ENCODE assay signal across 14 cellular contexts in genomic region chr6:16078064-16078463, GRCh38. TPM values are rescaled to one million over a fixed set of nuclear protein-coding genes. Genes with fewer than 3 reads are reported as not detected.
A peak's percentile ranks its signal among the peaks of the same experiment; 100 is the strongest.
DNase-seq lines count a peak whose midpoint lies in the region; ATAC-seq lines count a peak whose summit lies in the region.
"Had no signal": no experiment of that assay in that cellular context is flagged by ENCODE, and none has a peak within 500 bp of the region (broad histone marks: within the 10 kb centered on the region; RNA-seq: fewer than 3 reads in every experiment).

No MANE protein-coding gene starts in this region.

- H3K4me1 Mint-ChIP-seq in activated CD4-positive, alpha-beta T cell treated with anti-CD3 and anti-CD28 coated beads for 36 hours: no peaks in the 10 kb centered on the region
- H3K4me1 Mint-ChIP-seq: activated naive CD4-positive, alpha-beta T cell treated with anti-CD3 and anti-CD28 coated beads, Interleukin-2, amount 10 ng/mL, durations not matched to agents 7 days and 5 days had no signal

- no peak for DNase-seq in nucleus accumbens (lab: John Stamatoyannopoulos, UW)
- no peak for DNase-seq in central memory CD4-positive, alpha-beta T cell
- DNase-seq in amniotic stem cell (lab: John Stamatoyannopoulos, UW): no peak
- DNase-seq in activated CD4-positive, alpha-beta T cell treated with anti-CD3 and anti-CD28 coated beads for 36 hours: no peak
- DNase-seq: activated naive CD4-positive, alpha-beta T cell treated with anti-CD3 and anti-CD28 coated beads, Interleukin-2, amount 10 ng/mL, durations not matched to agents 7 days and 5 days; BE2C; DMS79 treated with DMSO at 0.1 percent for 48 hours; effector memory CD4-positive, alpha-beta T cell; foreskin melanocyte; NCI-H1092 had no signal

- POLR2A ChIA-PET in activated CD4-positive, alpha-beta T cell treated with anti-CD3 and anti-CD28 coated beads for 36 hours (lab: Charles Lee): no interaction called here

- H3K9me3 Mint-ChIP-seq in activated CD4-positive, alpha-beta T cell treated with anti-CD3 and anti-CD28 coated beads for 36 hours (ENCODE audit: low read depth): no peaks in the 10 kb centered on the region
- H3K9me3 Mint-ChIP-seq: activated naive CD4-positive, alpha-beta T cell treated with anti-CD3 and anti-CD28 coated beads, Interleukin-2, amount 10 ng/mL, durations not matched to agents 7 days and 5 days had no signal

- H3K36me3 Mint-ChIP-seq in activated CD4-positive, alpha-beta T cell treated with anti-CD3 and anti-CD28 coated beads for 36 hours (ENCODE audit: low read depth): no peaks in the 10 kb centered on the region
- H3K36me3 Mint-ChIP-seq: activated naive CD4-positive, alpha-beta T cell treated with anti-CD3 and anti-CD28 coated beads, Interleukin-2, amount 10 ng/mL, durations not matched to agents 7 days and 5 days had no signal

- ATAC-seq in GM18858 (IDR thresholded peaks at IDR 0.05; ENCODE audit: unreplicated experiment) (peak; percentile 63), GM19467 (IDR thresholded peaks at IDR 0.05; ENCODE audit: unreplicated experiment) (peak; percentile 87), HG02852 (IDR thresholded peaks at IDR 0.05; ENCODE audit: unreplicated experiment) (peak; percentile 59), HG03521 (IDR thresholded peaks at IDR 0.05; ENCODE audit: unreplicated experiment) (peak; percentile 76)
- ATAC-seq in activated CD4-positive, alpha-beta T cell treated with anti-CD3 and anti-CD28 coated beads for 36 hours: no peak

- no peak overlapping the region for H3K4me3 Mint-ChIP-seq in activated CD4-positive, alpha-beta T cell treated with anti-CD3 and anti-CD28 coated beads for 36 hours
- H3K4me3 Mint-ChIP-seq: activated naive CD4-positive, alpha-beta T cell treated with anti-CD3 and anti-CD28 coated beads, Interleukin-2, amount 10 ng/mL, durations not matched to agents 7 days and 5 days had no signal

- CTCF ChIA-PET in activated CD4-positive, alpha-beta T cell treated with anti-CD3 and anti-CD28 coated beads for 36 hours (lab: Charles Lee): no interaction called here

- H3K27me3 Mint-ChIP-seq in activated CD4-positive, alpha-beta T cell treated with anti-CD3 and anti-CD28 coated beads for 36 hours: peaks cover 2% of the 10 kb centered on the region

- no peak overlapping the region for H3K27ac Mint-ChIP-seq in activated CD4-positive, alpha-beta T cell treated with anti-CD3 and anti-CD28 coated beads for 36 hours
- H3K27ac Mint-ChIP-seq: activated naive CD4-positive, alpha-beta T cell treated with anti-CD3 and anti-CD28 coated beads, Interleukin-2, amount 10 ng/mL, durations not matched to agents 7 days and 5 days had no signal

- intact Hi-C loops in activated CD4-positive, alpha-beta T cell treated with anti-CD3 and anti-CD28 coated beads for 36 hours (cut with DNase I, micrococcal nuclease): no loop called here

RNA-seq across cellular contexts. Expression of gene MYLIP, which starts 50.8 kb away (rescaled TPM):
- 10 to 100 TPM in 1 of 2 experiments, 1 to 10 TPM in 1; 9.2 to 10.6 TPM for total RNA-seq in activated CD4-positive, alpha-beta T cell treated with anti-CD3 and anti-CD28 coated beads for 36 hours
